Comparison of ENCODE assay signal across 24 cellular contexts in the genomic region with DNA sequence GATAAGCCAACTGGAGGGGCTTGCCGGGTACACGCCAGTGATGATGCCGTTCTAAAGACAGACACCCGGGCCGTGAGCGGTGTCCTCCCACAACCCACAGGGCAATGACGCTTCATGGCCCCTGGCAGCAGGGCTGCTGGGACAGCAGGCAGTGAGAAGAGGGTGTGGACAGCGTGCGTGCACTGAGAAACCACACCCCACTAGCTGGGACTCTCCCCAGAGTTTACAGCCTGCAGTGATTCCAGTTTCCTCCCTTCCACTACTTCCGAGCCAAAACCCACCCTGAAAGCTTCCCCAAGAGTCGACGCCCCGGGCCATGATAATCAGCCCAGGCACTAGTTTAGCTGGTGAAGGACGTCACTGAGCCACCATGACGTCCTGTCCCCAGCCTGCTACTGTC. TPM values are rescaled to one million over a fixed set of nuclear protein-coding genes. Genes with fewer than 3 reads are reported as not detected.
DNase-seq lines count a peak whose midpoint lies in the region; ATAC-seq and TF ChIP-seq lines count a peak whose summit lies in the region.
"Had no signal": no experiment of that assay in that cellular context is flagged by ENCODE, and none has a peak within 500 bp of the region (broad histone marks: within the 10 kb centered on the region; RNA-seq: fewer than 3 reads in every experiment).

No MANE protein-coding gene starts in this region.

- H4K5ac ChIP-seq in H9 (ENCODE audit: insufficient read length, low read depth, low read length) = no peak overlapping the region

- H3K4me3 Mint-ChIP-seq in stimulated activated effector memory CD8-positive, alpha-beta T cell treated with anti-CD3 and anti-CD28 coated beads, Interleukin-12 subunit alpha, Interleukin-12 subunit beta, amount 100 ng/mL, for 72 hours = no peak overlapping the region
- no peak overlapping the region for H3K4me3 Mint-ChIP-seq in activated T-helper 1 cell treated with anti-CD3 and anti-CD28 coated beads, Interleukin-12 subunit alpha, Interleukin-12 subunit beta, Interleukin-2, Interleukin-4 antibody, amounts not matched to agents 30 ng/mL and 10 ng/mL and 1 ng/mL, durations not matched to agents 14 hours and 24 hours and 36 hours
- no peak overlapping the region for H3K4me3 Mint-ChIP-seq in H9
- H3K4me3 Mint-ChIP-seq: activated naive CD4-positive, alpha-beta T cell treated with anti-CD3 and anti-CD28 coated beads, Interleukin-2, amount 50 U/mL, for 24 hours; natural killer cell; stimulated activated naive CD8-positive, alpha-beta T cell treated with anti-CD3 and anti-CD28 coated beads, Interleukin-15, Interleukin-2, amounts not matched to agents 100 ng/mL and 50 ng/mL, for 24 hours; T-helper 2 cell treated with Interferon-gamma antibody and Interleukin-4, amounts not matched to agents 5 μg/mL and 100 μg/mL, for 36 hours; WTC11 had no signal

- peaks cover 50% of the 10 kb centered on the region for H3K36me3 Mint-ChIP-seq in stimulated activated effector memory CD8-positive, alpha-beta T cell treated with anti-CD3 and anti-CD28 coated beads, Interleukin-12 subunit alpha, Interleukin-12 subunit beta, amount 100 ng/mL, for 72 hours
- H3K36me3 Mint-ChIP-seq in activated T-helper 1 cell treated with anti-CD3 and anti-CD28 coated beads, Interleukin-12 subunit alpha, Interleukin-12 subunit beta, Interleukin-2, Interleukin-4 antibody, amounts not matched to agents 30 ng/mL and 10 ng/mL and 1 ng/mL, durations not matched to agents 14 hours and 24 hours and 36 hours (ENCODE audit: low read depth) = no peaks in the 10 kb centered on the region
- H3K36me3 Mint-ChIP-seq in H9 (ENCODE audit: insufficient read depth in 1 of 3, low read depth in 3 of 3) = no peaks in the 10 kb centered on the region
- H3K36me3 Mint-ChIP-seq: natural killer cell had no signal

- no peaks in the 10 kb centered on the region for H3K23me2 ChIP-seq in H9 (ENCODE audit: insufficient read length, low read depth, low read length, poor library complexity, severe bottlenecking)

- no peak for TF ChIP-seq CTCF in colonic mucosa (IDR thresholded peaks at IDR 0.05)
- no peak for TF ChIP-seq CTCF in right atrium auricular region (IDR thresholded peaks at IDR 0.05)
- TF ChIP-seq CTCF in H9 (conservative IDR thresholded peaks at IDR 0.05) = no peak

- H3K27me3 Mint-ChIP-seq in activated T-helper 1 cell treated with anti-CD3 and anti-CD28 coated beads, Interleukin-12 subunit alpha, Interleukin-12 subunit beta, Interleukin-2, Interleukin-4 antibody, amounts not matched to agents 30 ng/mL and 10 ng/mL and 1 ng/mL, durations not matched to agents 14 hours and 24 hours and 36 hours (ENCODE audit: insufficient read depth) = no peaks in the 10 kb centered on the region
- H3K27me3 Mint-ChIP-seq in H9 (ENCODE audit: low read depth) = no peaks in the 10 kb centered on the region
- H3K27me3 Mint-ChIP-seq: activated naive CD4-positive, alpha-beta T cell treated with anti-CD3 and anti-CD28 coated beads, Interleukin-2, amount 50 U/mL, for 24 hours; stimulated activated naive CD8-positive, alpha-beta T cell treated with anti-CD3 and anti-CD28 coated beads, Interleukin-15, Interleukin-2, amounts not matched to agents 100 ng/mL and 50 ng/mL, for 24 hours had no signal

- H4K91ac ChIP-seq in H9 (ENCODE audit: insufficient read length, low read depth, low read length) = no peak overlapping the region

- H3T11ph ChIP-seq in H9 (ENCODE audit: low read length) = no peak overlapping the region

- H3K4me2 ChIP-seq in H9 (ENCODE audit: insufficient read depth, insufficient read length, low read length) = no peak overlapping the region
- H3K4me2 ChIP-seq: A549, SK-N-SH had no signal

- no peak overlapping the region for H3K14ac ChIP-seq in H9 (ENCODE audit: insufficient read depth, low read length)

- peaks cover 22% of the 10 kb centered on the region for H3K4me1 Mint-ChIP-seq in stimulated activated effector memory CD8-positive, alpha-beta T cell treated with anti-CD3 and anti-CD28 coated beads, Interleukin-12 subunit alpha, Interleukin-12 subunit beta, amount 100 ng/mL, for 72 hours
- H3K4me1 Mint-ChIP-seq in activated T-helper 1 cell treated with anti-CD3 and anti-CD28 coated beads, Interleukin-12 subunit alpha, Interleukin-12 subunit beta, Interleukin-2, Interleukin-4 antibody, amounts not matched to agents 30 ng/mL and 10 ng/mL and 1 ng/mL, durations not matched to agents 14 hours and 24 hours and 36 hours (ENCODE audit: low read depth) = peaks cover 9% of the 10 kb centered on the region
- peaks cover 0 to 4% of the 10 kb centered on the region in 2 experiments; a peak in 3 of 4 replicates for H3K4me1 Mint-ChIP-seq in H9

- H4K20me1 ChIP-seq in H9 (ENCODE audit: control insufficient read depth, insufficient read depth, insufficient read length) = no peaks in the 10 kb centered on the region

- no peak overlapping the region for H3K27ac ChIP-seq in colonic mucosa
- H3K27ac ChIP-seq in right atrium auricular region = no peak overlapping the region
- H3K27ac ChIP-seq in H9 (ENCODE audit: insufficient read length, low read depth, low read length) = no peak overlapping the region
- H3K27ac ChIP-seq: A549, ascending aorta, dorsolateral prefrontal cortex, RWPE1, tibial artery had no signal

- no peak overlapping the region for H3K4ac ChIP-seq in H9 (ENCODE audit: low read depth, low read length)

- DNase-seq in AG20443 (ENCODE audit: low spot score) = peak; percentile 90
- peak; percentile 74 for DNase-seq in colonic mucosa
- DNase-seq in right atrium auricular region (ENCODE audit: low spot score) = peak; percentile 60
- no peak for DNase-seq in stimulated activated effector memory CD8-positive, alpha-beta T cell treated with anti-CD3 and anti-CD28 coated beads, Interleukin-12 subunit alpha, Interleukin-12 subunit beta, amount 100 ng/mL, for 72 hours (ENCODE audit: low spot score in 2 of 2)
- no peak for DNase-seq in NCI-H524 treated with DMSO at 0.1 percent for 48 hours (lab: John Stamatoyannopoulos, UW)
- no peak for DNase-seq in activated T-helper 1 cell treated with anti-CD3 and anti-CD28 coated beads, Interleukin-12 subunit alpha, Interleukin-12 subunit beta, Interleukin-2, Interleukin-4 antibody, amounts not matched to agents 30 ng/mL and 10 ng/mL and 1 ng/mL, durations not matched to agents 14 hours and 24 hours and 36 hours (ENCODE audit: low spot score)
- DNase-seq in H9 = no peak
- DNase-seq: C1 segment of cervical spinal cord; central memory CD4-positive, alpha-beta T cell; DMS79 treated with DMSO at 0.1 percent for 48 hours; dorsolateral prefrontal cortex; natural killer cell; NCI-H187 treated with DMSO at 0.1 percent for 48 hours; NCI-H69; SK-N-SH; tibial artery had no signal

- peak overlapping the region in 1 of 2 donors; percentile 34 for H3K9ac ChIP-seq in colonic mucosa (ENCODE audit: low read depth in 2 of 2, low read length in 2 of 2)
- no peak overlapping the region for H3K9ac ChIP-seq in H9 (ENCODE audit: extremely low read depth, insufficient read length, low read length)
- H3K9ac ChIP-seq: SK-N-SH had no signal

- H3K36me3 ChIP-seq in colonic mucosa = no peaks in the 10 kb centered on the region
- H3K36me3 ChIP-seq in right atrium auricular region = peaks cover 52% of the 10 kb centered on the region

- H3K79me1 ChIP-seq in H9 (ENCODE audit: insufficient read depth, low read depth, low read length, poor library complexity, severe bottlenecking) = no peaks in the 10 kb centered on the region

- H3K4me1 ChIP-seq in colonic mucosa (peaks cover 7% of the 10 kb centered on the region), right atrium auricular region (peaks cover 0 to 22% of the 10 kb centered on the region in 2 donors), H9 (ENCODE audit: insufficient read depth, low read length) (no peaks in the 10 kb centered on the region; the same call in 1 of the 2 replicates)
- H3K4me1 ChIP-seq: A549 had no signal

- no peak overlapping the region for H2BK12ac ChIP-seq in H9 (ENCODE audit: insufficient read length, low read depth, low read length)

- peak overlapping the region; percentile 29 for H3K27ac Mint-ChIP-seq in stimulated activated effector memory CD8-positive, alpha-beta T cell treated with anti-CD3 and anti-CD28 coated beads, Interleukin-12 subunit alpha, Interleukin-12 subunit beta, amount 100 ng/mL, for 72 hours
- no peak overlapping the region for H3K27ac Mint-ChIP-seq in activated T-helper 1 cell treated with anti-CD3 and anti-CD28 coated beads, Interleukin-12 subunit alpha, Interleukin-12 subunit beta, Interleukin-2, Interleukin-4 antibody, amounts not matched to agents 30 ng/mL and 10 ng/mL and 1 ng/mL, durations not matched to agents 14 hours and 24 hours and 36 hours
- peak overlapping the region in 1 of 3 experiments; percentile 21; a peak in 1 of 7 replicates for H3K27ac Mint-ChIP-seq in H9
- H3K27ac Mint-ChIP-seq: activated naive CD4-positive, alpha-beta T cell treated with anti-CD3 and anti-CD28 coated beads, Interleukin-2, amount 50 U/mL, for 24 hours; stimulated activated naive CD8-positive, alpha-beta T cell treated with anti-CD3 and anti-CD28 coated beads, Interleukin-15, Interleukin-2, amounts not matched to agents 100 ng/mL and 50 ng/mL, for 24 hours; T-helper 2 cell treated with Interferon-gamma antibody and Interleukin-4, amounts not matched to agents 5 μg/mL and 100 μg/mL, for 36 hours; WTC11 had no signal

- H2AFZ ChIP-seq in H9 (ENCODE audit: low read length) = no peak overlapping the region

- H3K79me2 ChIP-seq in H9 (ENCODE audit: insufficient read depth, low read length) = no peaks in the 10 kb centered on the region

- no peak overlapping the region for H2BK5ac ChIP-seq in H9 (ENCODE audit: insufficient read length, low read length)

- no peak overlapping the region for H3K56ac ChIP-seq in H9 (ENCODE audit: insufficient read length, low read depth, low read length)

- H3K23ac ChIP-seq in H9 (ENCODE audit: insufficient read length, low read depth, low read length) = no peak overlapping the region

- H3K9me3 Mint-ChIP-seq in stimulated activated effector memory CD8-positive, alpha-beta T cell treated with anti-CD3 and anti-CD28 coated beads, Interleukin-12 subunit alpha, Interleukin-12 subunit beta, amount 100 ng/mL, for 72 hours = no peaks in the 10 kb centered on the region
- peaks cover 8% of the 10 kb centered on the region for H3K9me3 Mint-ChIP-seq in activated T-helper 1 cell treated with anti-CD3 and anti-CD28 coated beads, Interleukin-12 subunit alpha, Interleukin-12 subunit beta, Interleukin-2, Interleukin-4 antibody, amounts not matched to agents 30 ng/mL and 10 ng/mL and 1 ng/mL, durations not matched to agents 14 hours and 24 hours and 36 hours
- no peaks in the 10 kb centered on the region; a peak in 1 of 5 replicates for H3K9me3 Mint-ChIP-seq in H9
- H3K9me3 Mint-ChIP-seq: activated naive CD4-positive, alpha-beta T cell treated with anti-CD3 and anti-CD28 coated beads, Interleukin-2, amount 50 U/mL, for 24 hours; natural killer cell; stimulated activated naive CD8-positive, alpha-beta T cell treated with anti-CD3 and anti-CD28 coated beads, Interleukin-15, Interleukin-2, amounts not matched to agents 100 ng/mL and 50 ng/mL, for 24 hours; T-helper 2 cell treated with Interferon-gamma antibody and Interleukin-4, amounts not matched to agents 5 μg/mL and 100 μg/mL, for 36 hours; WTC11 had no signal

- H2BK120ac ChIP-seq in H9 (ENCODE audit: low read depth, low read length, poor library complexity, severe bottlenecking) = no peak overlapping the region

- H3K4me3 ChIP-seq in colonic mucosa (no peak overlapping the region), right atrium auricular region (no peak overlapping the region)
- H3K4me3 ChIP-seq: A549, ascending aorta, dorsolateral prefrontal cortex, tibial artery had no signal

- no peak overlapping the region for H4K8ac ChIP-seq in H9 (replicated peaks; ENCODE audit: insufficient read length, low read depth, low read length)

- no CpG with 5 or more reads among the region's 15 CpGs for WGBS in H9 (ENCODE audit: extremely low coverage, insufficient read length, low lambda C conversion rate)

- no peak overlapping the region for H2AK5ac ChIP-seq in H9 (ENCODE audit: insufficient read length, low read length)

- no peak for ATAC-seq in stimulated activated effector memory CD8-positive, alpha-beta T cell treated with anti-CD3 and anti-CD28 coated beads, Interleukin-12 subunit alpha, Interleukin-12 subunit beta, amount 100 ng/mL, for 72 hours
- no peak for ATAC-seq in HG02763 (IDR thresholded peaks at IDR 0.05; ENCODE audit: unreplicated experiment)
- ATAC-seq: A549, natural killer cell, WTC11 had no signal

- no peaks in the 10 kb centered on the region for H3K27me3 ChIP-seq in colonic mucosa
- H3K27me3 ChIP-seq in right atrium auricular region = no peaks in the 10 kb centered on the region
- H3K27me3 ChIP-seq in H9 (ENCODE audit: insufficient read depth, low read length) = no peaks in the 10 kb centered on the region
- H3K27me3 ChIP-seq: ascending aorta, dorsolateral prefrontal cortex, tibial artery had no signal

- no peak overlapping the region for H2BK15ac ChIP-seq in H9 (ENCODE audit: low read depth, low read length)

- no peak overlapping the region for H3K18ac ChIP-seq in H9 (ENCODE audit: insufficient read length, low read depth, low read length)

- no peak overlapping the region for H2BK20ac ChIP-seq in H9 (ENCODE audit: low read depth, low read length, poor library complexity, severe bottlenecking)

- intact Hi-C loops in colonic mucosa (cut with DNase I) = no loop called here
- intact Hi-C loops in activated T-helper 1 cell treated with anti-CD3 and anti-CD28 coated beads, Interleukin-12 subunit alpha, Interleukin-12 subunit beta, Interleukin-2, Interleukin-4 antibody, amounts not matched to agents 30 ng/mL and 10 ng/mL and 1 ng/mL, durations not matched to agents 14 hours and 24 hours and 36 hours (cut with micrococcal nuclease) = no loop called here

- H3K9me3 ChIP-seq in colonic mucosa (no peaks in the 10 kb centered on the region), right atrium auricular region (no peaks in the 10 kb centered on the region), H9 (ENCODE audit: control insufficient read depth, low read depth, low read length) (no peaks in the 10 kb centered on the region)
- H3K9me3 ChIP-seq: A549, ascending aorta, SK-N-SH, tibial artery had no signal

RNA-seq across cellular contexts. Expression of a gene that starts 29.2 kb away (rescaled TPM):
- total RNA-seq in colonic mucosa (100 to 1,000 TPM; 197 to 213 TPM), right atrium auricular region (10 to 100 TPM; 53.1 to 56.3 TPM), H9 (2021) (6.1 and 7.5 TPM in 2 replicates)
- 22.0 and 22.6 TPM in 2 replicates for total RNA-seq in activated T-helper 1 cell treated with anti-CD3 and anti-CD28 coated beads, Interleukin-12 subunit alpha, Interleukin-12 subunit beta, Interleukin-2, Interleukin-4 antibody, amounts not matched to agents 30 ng/mL and 10 ng/mL and 1 ng/mL, durations not matched to agents 14 hours and 24 hours and 36 hours

Comparison
In these comparisons a context has a peak if more than half of its experiments do, and no peak if none do; other contexts are left out.
1. DNase-seq: peak in AG20443 (single experiment), colonic mucosa (single experiment) and right atrium auricular region (single experiment); none in stimulated activated effector memory CD8-positive, alpha-beta T cell treated with anti-CD3 and anti-CD28 coated beads, Interleukin-12 subunit alpha, Interleukin-12 subunit beta, amount 100 ng/mL, for 72 hours (0 of 2), NCI-H524 treated with DMSO at 0.1 percent for 48 hours (single experiment), activated T-helper 1 cell treated with anti-CD3 and anti-CD28 coated beads, Interleukin-12 subunit alpha, Interleukin-12 subunit beta, Interleukin-2, Interleukin-4 antibody, amounts not matched to agents 30 ng/mL and 10 ng/mL and 1 ng/mL, durations not matched to agents 14 hours and 24 hours and 36 hours (single experiment) and H9 (single experiment).